25 cellular contexts compared by ENCODE assay signal in the genomic region with DNA sequence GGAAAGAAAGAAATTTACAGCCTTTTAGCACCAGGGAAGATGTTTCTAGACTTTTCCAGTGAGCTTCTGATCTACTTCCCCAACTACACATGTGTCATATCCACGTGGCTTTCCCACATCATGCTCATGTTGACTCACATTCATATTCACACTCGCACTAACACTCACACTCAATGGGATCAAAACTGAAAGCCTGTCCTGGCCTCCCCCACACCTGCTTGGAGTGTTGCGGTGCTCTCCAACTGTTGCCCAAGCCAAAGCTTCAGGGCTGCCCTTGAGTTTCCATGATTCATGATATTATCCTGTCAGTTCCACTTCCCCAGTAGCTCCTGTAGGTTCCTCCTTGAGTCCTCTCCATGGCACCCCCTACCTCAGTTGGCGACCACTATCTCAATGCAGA.
DNase-seq lines count a peak whose midpoint lies in the region; ATAC-seq and TF ChIP-seq lines count a peak whose summit lies in the region.
"Had no signal": no experiment of that assay in that cellular context is flagged by ENCODE, and none has a peak within 500 bp of the region (broad histone marks: within the 10 kb centered on the region; RNA-seq: fewer than 3 reads in every experiment).

No MANE protein-coding gene starts in this region.

- peak; percentile 17 to 41 for DNase-seq in activated CD4-positive, alpha-beta T cell treated with anti-CD3 and anti-CD28 coated beads, Interleukin-2, amount 50 U/mL, for 48 hours
- DNase-seq in activated CD4-positive, alpha-beta T cell treated with anti-CD3 and anti-CD28 coated beads, Interleukin-2, amount 50 U/mL, for 1 hour, result no peak
- DNase-seq in DND-41, result no peak
- peak; percentile 51 for DNase-seq in RKO (ENCODE audit: low spot score)
- no peak for DNase-seq in endodermal cell
- DNase-seq in SHP77 (lab: John Stamatoyannopoulos, UW), result no peak
- no peak for DNase-seq in retina
- DNase-seq in CD8-positive, alpha-beta T cell, result no peak
- DNase-seq: amniotic stem cell, colonic mucosa, COR-L47, DMS79, glutamatergic neuron, KG1, NCI-H1048, NCI-H1930, NCI-H2227 treated with DMSO at 0.1 percent for 48 hours, substantia nigra, upper lobe of right lung had no signal

- no peak overlapping the region for H3K4me2 ChIP-seq in DND-41 (ENCODE audit: insufficient read depth, low read length)
- H3K4me2 ChIP-seq: A549 had no signal

- peaks cover 23% of the 10 kb centered on the region for H3K4me1 Mint-ChIP-seq in endodermal cell
- no peaks in the 10 kb centered on the region for H3K4me1 Mint-ChIP-seq in CD8-positive, alpha-beta T cell (ENCODE audit: low read depth)
- H3K4me1 Mint-ChIP-seq: B cell had no signal

- H3K27me3 Mint-ChIP-seq in endodermal cell (ENCODE audit: insufficient read depth), result peaks cover 13% of the 10 kb centered on the region
- peaks cover 14% of the 10 kb centered on the region for H3K27me3 Mint-ChIP-seq in CD8-positive, alpha-beta T cell (ENCODE audit: low read depth)
- H3K27me3 Mint-ChIP-seq: B cell had no signal

- no peaks in the 10 kb centered on the region for H3K79me2 ChIP-seq in DND-41 (ENCODE audit: insufficient read depth, low read length)

- no peaks in the 10 kb centered on the region for H3K9me3 Mint-ChIP-seq in endodermal cell
- no peaks in the 10 kb centered on the region for H3K9me3 Mint-ChIP-seq in CD8-positive, alpha-beta T cell

- H3K9me3 ChIP-seq in DND-41 (ENCODE audit: insufficient read depth, low read length, severe bottlenecking) (no peaks in the 10 kb centered on the region), endodermal cell (ENCODE audit: control insufficient read depth, low read length) (no peaks in the 10 kb centered on the region)
- H3K9me3 ChIP-seq in CD8-positive, alpha-beta T cell (ENCODE audit: low read length), result no peaks in the 10 kb centered on the region
- H3K9me3 ChIP-seq: A549, colonic mucosa, upper lobe of right lung had no signal

- H4K20me1 ChIP-seq in DND-41 (ENCODE audit: insufficient read depth, low read length), result no peaks in the 10 kb centered on the region

- H3K9ac ChIP-seq in DND-41 (ENCODE audit: low read depth, low read length) (no peak overlapping the region), endodermal cell (ENCODE audit: extremely low read depth, low read length, poor library complexity, severe bottlenecking) (no peak overlapping the region)

- TF ChIP-seq CTCF in DND-41 (IDR thresholded peaks at IDR 0.05; ENCODE audit: borderline replicate concordance, extremely low read depth, low read length, poor library complexity, severe bottlenecking), result no peak
- peak; percentile 42 for TF ChIP-seq CTCF in endodermal cell (conservative IDR thresholded peaks at IDR 0.05)
- TF ChIP-seq CTCF in CD8-positive, alpha-beta T cell (IDR thresholded peaks at IDR 0.05), result no peak

- H2AFZ ChIP-seq in DND-41 (ENCODE audit: low read depth, low read length), result 0 out of 2 replicates have a peak overlapping the region, but pooled peaks have one; percentile 8

- H3K27me3 ChIP-seq in DND-41 (ENCODE audit: insufficient read depth, low read length, poor library complexity) (no peaks in the 10 kb centered on the region), endodermal cell (ENCODE audit: control insufficient read depth, insufficient read depth, low read length, poor library complexity, severe bottlenecking) (no peaks in the 10 kb centered on the region)
- H3K27me3 ChIP-seq in CD8-positive, alpha-beta T cell (ENCODE audit: insufficient read depth, low read length), result no peaks in the 10 kb centered on the region
- H3K27me3 ChIP-seq: colonic mucosa, upper lobe of right lung had no signal

- POLR2A ChIA-PET in CD8-positive, alpha-beta T cell (lab: Charles Lee), result no interaction called here

- no peak overlapping the region for H3K4me3 Mint-ChIP-seq in endodermal cell
- H3K4me3 Mint-ChIP-seq in CD8-positive, alpha-beta T cell, result no peak overlapping the region
- H3K4me3 Mint-ChIP-seq: B cell had no signal

- intact Hi-C loops in CD8-positive, alpha-beta T cell (cut with DNase I, micrococcal nuclease), result no loop called here

- peak; percentile 24; the same call in 1 of the 3 replicates for ATAC-seq in DND-41 (ENCODE audit: insufficient read depth, low read depth)
- ATAC-seq in CD8-positive, alpha-beta T cell, result no peak
- ATAC-seq: A549, HCT116, Right ventricle myocardium inferior, upper lobe of right lung had no signal

- CTCF ChIA-PET in CD8-positive, alpha-beta T cell (lab: Charles Lee), result no interaction called here

- no peaks in the 10 kb centered on the region for H3K36me3 ChIP-seq in DND-41 (ENCODE audit: insufficient read depth, low read length)
- H3K36me3 ChIP-seq in endodermal cell (ENCODE audit: control insufficient read depth, insufficient read depth, low read length), result no peaks in the 10 kb centered on the region
- H3K36me3 ChIP-seq in CD8-positive, alpha-beta T cell (ENCODE audit: insufficient read depth, low read length), result no peaks in the 10 kb centered on the region
- H3K36me3 ChIP-seq: colonic mucosa, upper lobe of right lung had no signal

- H3K27ac Mint-ChIP-seq in endodermal cell, result no peak overlapping the region
- H3K27ac Mint-ChIP-seq in CD8-positive, alpha-beta T cell, result no peak overlapping the region
- H3K27ac Mint-ChIP-seq: activated T-helper 2 cell treated with anti-CD3 and anti-CD28 coated beads, Interferon-gamma antibody, Interleukin-2, Interleukin-4, amounts not matched to agents 10 μg/mL and 5 μg/mL and 100 μg/mL, durations not matched to agents 14 hours and 24 hours and 36 hours; B cell had no signal

- H3K4me3 ChIP-seq in DND-41 (ENCODE audit: low read depth in 1 of 2, low read length in 2 of 2) (no peak overlapping the region), endodermal cell (ENCODE audit: low read length) (no peak overlapping the region)
- no peak overlapping the region for H3K4me3 ChIP-seq in CD8-positive, alpha-beta T cell (ENCODE audit: low read depth, low read length)
- H3K4me3 ChIP-seq: A549, colonic mucosa, skin epidermis, upper lobe of right lung had no signal

- H3K36me3 Mint-ChIP-seq in endodermal cell (ENCODE audit: low read depth), result no peaks in the 10 kb centered on the region
- no peaks in the 10 kb centered on the region for H3K36me3 Mint-ChIP-seq in CD8-positive, alpha-beta T cell

- WGBS in endodermal cell (ENCODE audit: insufficient coverage in 1 of 2, insufficient read length in 1 of 2), 2 experiments, result 90 to 94% methylated on average over 4 of the region's 4 CpGs

- no peaks in the 10 kb centered on the region for H3K4me1 ChIP-seq in DND-41 (ENCODE audit: insufficient read depth, low read length)
- H3K4me1 ChIP-seq in endodermal cell (ENCODE audit: control insufficient read depth, insufficient read depth, low read length), result no peaks in the 10 kb centered on the region
- no peaks in the 10 kb centered on the region for H3K4me1 ChIP-seq in CD8-positive, alpha-beta T cell (ENCODE audit: insufficient read depth, low read length)
- H3K4me1 ChIP-seq: A549, colonic mucosa, upper lobe of right lung had no signal

- H3K27ac ChIP-seq in DND-41 (ENCODE audit: low read length), result 0 out of 2 replicates have a peak overlapping the region, but pooled peaks have one; percentile 14
- H3K27ac ChIP-seq in endodermal cell (ENCODE audit: low read depth, low read length), result no peak overlapping the region
- H3K27ac ChIP-seq in CD8-positive, alpha-beta T cell (ENCODE audit: low read depth, low read length), result no peak overlapping the region
- H3K27ac ChIP-seq: A549, colonic mucosa, skin epidermis, upper lobe of right lung had no signal

Comparison
In these comparisons a context has a peak if more than half of its experiments do, and no peak if none do; other contexts are left out.
1. DNase-seq: peak in activated CD4-positive, alpha-beta T cell treated with anti-CD3 and anti-CD28 coated beads, Interleukin-2, amount 50 U/mL, for 48 hours (2 of 2) and RKO (single experiment); none in activated CD4-positive, alpha-beta T cell treated with anti-CD3 and anti-CD28 coated beads, Interleukin-2, amount 50 U/mL, for 1 hour (single experiment), DND-41 (single experiment), endodermal cell (single experiment), SHP77 (0 of 2), retina (single experiment) and CD8-positive, alpha-beta T cell (0 of 7).